Comparison of ENCODE assay signal across 18 cellular contexts in the genomic region with DNA sequence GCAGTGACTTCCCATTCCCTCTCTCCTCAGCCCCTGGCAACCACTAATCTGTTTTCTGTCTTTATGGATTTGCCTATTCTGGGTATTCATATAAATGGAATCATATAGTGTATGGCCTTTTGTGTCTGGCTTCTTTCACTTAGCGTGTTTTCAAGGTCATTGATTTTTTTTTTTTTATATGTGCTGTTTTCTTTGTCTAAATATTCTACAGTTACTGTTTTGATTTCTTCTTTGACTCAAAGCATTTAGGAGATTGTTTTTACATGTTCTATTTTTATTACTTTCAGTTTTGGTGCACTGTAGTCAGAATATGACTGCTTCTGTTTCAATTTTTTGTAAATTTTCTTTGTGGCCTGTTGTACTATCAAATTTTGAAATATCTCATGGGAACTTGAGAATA.
"Had no signal": no experiment of that assay in that cellular context is flagged by ENCODE, and none has a peak within 500 bp of the region (broad histone marks: within the 10 kb centered on the region; RNA-seq: fewer than 3 reads in every experiment).

No MANE protein-coding gene starts in this region.

- H3K27ac ChIP-seq: brain microvascular endothelial cell, right atrium auricular region, thyroid gland had no signal

- H3K9me3 ChIP-seq: right atrium auricular region, thyroid gland had no signal

- H3K4me3 Mint-ChIP-seq: activated B cell treated with CpG ODN at 0.5 μM for 24 hours; activated CD4-positive, alpha-beta T cell treated with anti-CD3 and anti-CD28 coated beads, Interleukin-2, amount 10 ng/mL, durations not matched to agents 24 days and 14 days; activated naive CD8-positive, alpha-beta T cell treated with anti-CD3 and anti-CD28 coated beads, Interleukin-2, amount 10 ng/mL, durations not matched to agents 7 days and 5 days; activated T-helper 1 cell treated with anti-CD3 and anti-CD28 coated beads, Interleukin-12 subunit alpha, Interleukin-12 subunit beta, Interleukin-2, Interleukin-4 antibody, amounts not matched to agents 30 ng/mL and 10 ng/mL and 1 ng/mL, durations not matched to agents 14 hours and 24 hours and 36 hours; central memory CD8-positive, alpha-beta T cell; memory B cell; natural killer cell; stimulated activated memory B cell treated with anti-CD40 and anti-IgM and Interleukin-4, amounts not matched to agents 10 μg/mL and 1 μg/mL and 100 μg/mL, for 72 hours had no signal

- ATAC-seq: left ventricle myocardium superior; natural killer cell; stimulated activated memory B cell treated with anti-CD40 and anti-IgM and Interleukin-4, amounts not matched to agents 10 μg/mL and 1 μg/mL and 100 μg/mL, for 72 hours had no signal

- H3K4me3 ChIP-seq: esophagus muscularis mucosa, right atrium auricular region, thyroid gland had no signal

- H3K27ac Mint-ChIP-seq: activated B cell treated with CpG ODN at 0.5 μM for 24 hours; activated CD4-positive, alpha-beta T cell treated with anti-CD3 and anti-CD28 coated beads, Interleukin-2, amount 10 ng/mL, durations not matched to agents 24 days and 14 days; activated naive CD8-positive, alpha-beta T cell treated with anti-CD3 and anti-CD28 coated beads, Interleukin-2, amount 10 ng/mL, durations not matched to agents 7 days and 5 days; activated T-helper 1 cell treated with anti-CD3 and anti-CD28 coated beads, Interleukin-12 subunit alpha, Interleukin-12 subunit beta, Interleukin-2, Interleukin-4 antibody, amounts not matched to agents 30 ng/mL and 10 ng/mL and 1 ng/mL, durations not matched to agents 14 hours and 24 hours and 36 hours; memory B cell; natural killer cell; stimulated activated memory B cell treated with anti-CD40 and anti-IgM and Interleukin-4, amounts not matched to agents 10 μg/mL and 1 μg/mL and 100 μg/mL, for 72 hours had no signal

- H3K4me1 Mint-ChIP-seq: activated B cell treated with CpG ODN at 0.5 μM for 24 hours; activated naive CD8-positive, alpha-beta T cell treated with anti-CD3 and anti-CD28 coated beads, Interleukin-2, amount 10 ng/mL, durations not matched to agents 7 days and 5 days; central memory CD8-positive, alpha-beta T cell; memory B cell; stimulated activated memory B cell treated with anti-CD40 and anti-IgM and Interleukin-4, amounts not matched to agents 10 μg/mL and 1 μg/mL and 100 μg/mL, for 72 hours had no signal

- H3K27me3 ChIP-seq: brain microvascular endothelial cell, esophagus muscularis mucosa, right atrium auricular region, thyroid gland had no signal

- H3K36me3 Mint-ChIP-seq: activated naive CD8-positive, alpha-beta T cell treated with anti-CD3 and anti-CD28 coated beads, Interleukin-2, amount 10 ng/mL, durations not matched to agents 7 days and 5 days; natural killer cell; stimulated activated memory B cell treated with anti-CD40 and anti-IgM and Interleukin-4, amounts not matched to agents 10 μg/mL and 1 μg/mL and 100 μg/mL, for 72 hours had no signal

- DNase-seq: activated B cell treated with CpG ODN at 0.5 μM for 24 hours; activated CD4-positive, alpha-beta T cell treated with anti-CD3 and anti-CD28 coated beads, Interleukin-2, amount 10 ng/mL, durations not matched to agents 24 days and 14 days; activated CD8-positive, alpha-beta memory T cell treated with anti-CD3 and anti-CD28 coated beads for 24 hours; activated naive CD4-positive, alpha-beta T cell; activated naive CD8-positive, alpha-beta T cell treated with anti-CD3 and anti-CD28 coated beads, Interleukin-2, amount 10 ng/mL, durations not matched to agents 7 days and 5 days; brain microvascular endothelial cell; cortex of kidney; effector CD4-positive, alpha-beta T cell; left ventricle myocardium superior; natural killer cell; stimulated activated CD4-positive, alpha-beta T cell treated with anti-CD3 and anti-CD28 coated beads, Interleukin-2, amount 100 ng/mL, for 48 hours; thyroid gland had no signal

- H3K36me3 ChIP-seq: brain microvascular endothelial cell, esophagus muscularis mucosa, right atrium auricular region, thyroid gland had no signal

- H3K9me3 Mint-ChIP-seq: central memory CD8-positive, alpha-beta T cell had no signal
